Comparison of ENCODE assay signal across 1 cellular context in the genomic region with DNA sequence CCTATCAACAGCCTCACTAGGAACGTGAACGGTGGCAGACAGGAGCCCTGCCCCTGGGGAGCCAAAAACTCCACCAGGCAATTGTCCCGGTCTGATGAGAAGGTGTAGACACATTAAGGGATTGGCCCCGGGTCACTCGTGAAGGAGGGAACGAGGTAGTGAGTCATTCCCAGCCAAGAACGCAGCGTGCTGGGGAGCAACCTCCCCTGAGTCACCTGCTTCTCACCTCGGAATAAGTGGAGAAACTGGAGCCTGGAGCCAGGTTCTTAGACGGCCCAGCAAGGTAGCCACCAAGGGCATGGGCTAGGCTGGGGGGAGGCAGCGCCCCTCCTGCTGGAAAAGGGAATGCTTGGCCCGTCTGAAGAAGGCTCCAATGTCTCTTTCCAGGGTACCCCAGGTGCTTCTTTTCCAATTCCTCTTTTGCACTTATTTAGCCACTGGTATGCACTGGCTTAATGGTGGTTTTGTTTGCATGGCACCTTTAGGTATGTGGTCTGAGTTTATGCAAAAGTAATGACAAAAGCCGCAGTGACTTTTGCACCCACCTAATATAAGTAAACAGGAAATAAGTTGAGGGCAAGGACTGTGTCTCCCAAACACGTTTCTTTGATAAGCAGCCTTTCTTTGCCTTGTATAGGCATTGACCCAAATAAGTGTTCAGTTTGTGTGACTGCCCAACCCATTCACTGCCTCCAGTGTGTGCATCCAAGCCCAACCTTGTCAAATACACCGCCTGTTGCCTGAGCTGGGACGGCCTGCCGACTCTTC.
TF ChIP-seq lines count a peak whose summit lies in the region.

No MANE protein-coding gene starts in this region.

TF ChIP-seq in HepG2, 621 proteins besides CTCF, POLR2A, EP300 and RAD21 (continued from another document and continues in another):
- TF ChIP-seq, protein P1, sequence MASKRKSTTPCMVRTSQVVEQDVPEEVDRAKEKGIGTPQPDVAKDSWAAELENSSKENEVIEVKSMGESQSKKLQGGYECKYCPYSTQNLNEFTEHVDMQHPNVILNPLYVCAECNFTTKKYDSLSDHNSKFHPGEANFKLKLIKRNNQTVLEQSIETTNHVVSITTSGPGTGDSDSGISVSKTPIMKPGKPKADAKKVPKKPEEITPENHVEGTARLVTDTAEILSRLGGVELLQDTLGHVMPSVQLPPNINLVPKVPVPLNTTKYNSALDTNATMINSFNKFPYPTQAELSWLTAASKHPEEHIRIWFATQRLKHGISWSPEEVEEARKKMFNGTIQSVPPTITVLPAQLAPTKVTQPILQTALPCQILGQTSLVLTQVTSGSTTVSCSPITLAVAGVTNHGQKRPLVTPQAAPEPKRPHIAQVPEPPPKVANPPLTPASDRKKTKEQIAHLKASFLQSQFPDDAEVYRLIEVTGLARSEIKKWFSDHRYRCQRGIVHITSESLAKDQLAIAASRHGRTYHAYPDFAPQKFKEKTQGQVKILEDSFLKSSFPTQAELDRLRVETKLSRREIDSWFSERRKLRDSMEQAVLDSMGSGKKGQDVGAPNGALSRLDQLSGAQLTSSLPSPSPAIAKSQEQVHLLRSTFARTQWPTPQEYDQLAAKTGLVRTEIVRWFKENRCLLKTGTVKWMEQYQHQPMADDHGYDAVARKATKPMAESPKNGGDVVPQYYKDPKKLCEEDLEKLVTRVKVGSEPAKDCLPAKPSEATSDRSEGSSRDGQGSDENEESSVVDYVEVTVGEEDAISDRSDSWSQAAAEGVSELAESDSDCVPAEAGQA (IDR thresholded peaks at IDR 0.05; ENCODE audit: low read depth) = no peak
- TF ChIP-seq, protein P1 (CRISPR knock-in tag; IDR thresholded peaks at IDR 0.05; ENCODE audit: borderline replicate concordance) = no peak
- TF ChIP-seq, protein P2, sequence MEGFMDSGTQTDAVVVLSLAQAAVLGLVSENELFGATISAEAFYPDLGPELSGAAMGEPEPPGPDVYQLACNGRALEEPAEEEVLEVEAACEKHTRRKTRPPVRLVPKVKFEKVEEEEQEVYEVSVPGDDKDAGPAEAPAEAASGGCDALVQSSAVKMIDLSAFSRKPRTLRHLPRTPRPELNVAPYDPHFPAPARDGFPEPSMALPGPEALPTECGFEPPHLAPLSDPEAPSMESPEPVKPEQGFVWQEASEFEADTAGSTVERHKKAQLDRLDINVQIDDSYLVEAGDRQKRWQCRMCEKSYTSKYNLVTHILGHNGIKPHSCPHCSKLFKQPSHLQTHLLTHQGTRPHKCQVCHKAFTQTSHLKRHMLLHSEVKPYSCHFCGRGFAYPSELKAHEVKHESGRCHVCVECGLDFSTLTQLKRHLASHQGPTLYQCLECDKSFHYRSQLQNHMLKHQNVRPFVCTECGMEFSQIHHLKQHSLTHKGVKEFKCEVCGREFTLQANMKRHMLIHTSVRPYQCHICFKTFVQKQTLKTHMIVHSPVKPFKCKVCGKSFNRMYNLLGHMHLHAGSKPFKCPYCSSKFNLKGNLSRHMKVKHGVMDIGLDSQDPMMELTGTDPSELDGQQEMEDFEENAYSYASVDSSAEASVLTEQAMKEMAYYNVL (CRISPR knock-in tag; IDR thresholded peaks at IDR 0.05; ENCODE audit: borderline replicate concordance) = no peak
- TF ChIP-seq DPF2 (CRISPR knock-in tag; IDR thresholded peaks at IDR 0.05; ENCODE audit: borderline replicate concordance, low read depth) (peak; percentile 85; the same call in 1 of the 2 replicates), TBX2 (CRISPR knock-in tag; IDR thresholded peaks at IDR 0.05; ENCODE audit: borderline replicate concordance) (peak; percentile 99), TBX3 (IDR thresholded peaks at IDR 0.05; ENCODE audit: borderline replicate concordance) (peak; percentile 98), ZNF713 (CRISPR knock-in tag; IDR thresholded peaks at IDR 0.05) (no peak), ZBTB38 (CRISPR knock-in tag; IDR thresholded peaks at IDR 0.05) (peak; percentile 31; the same call in 1 of the 2 replicates), MBD4 (IDR thresholded peaks at IDR 0.05; ENCODE audit: borderline replicate concordance, low read length) (0 out of 2 replicates have a peak, but pooled peaks have one; percentile 18), YEATS4 (CRISPR knock-in tag; IDR thresholded peaks at IDR 0.05; ENCODE audit: borderline replicate concordance) (peak; percentile 81), HDAC2 (CRISPR knock-in tag; IDR thresholded peaks at IDR 0.05) (peak; percentile 89), TARDBP (CRISPR knock-in tag; IDR thresholded peaks at IDR 0.05) (peak; percentile 74), SOX6 (IDR thresholded peaks at IDR 0.05) (no peak), SOX6 (CRISPR knock-in tag; IDR thresholded peaks at IDR 0.05) (peak; percentile 96), ZNF577 (CRISPR knock-in tag; IDR thresholded peaks at IDR 0.05; ENCODE audit: borderline replicate concordance, low read depth) (no peak), NRL (CRISPR knock-in tag; IDR thresholded peaks at IDR 0.05; ENCODE audit: borderline replicate concordance) (peak; percentile 46; the same call in 1 of the 2 replicates), ZNF260 (CRISPR knock-in tag; IDR thresholded peaks at IDR 0.05; ENCODE audit: borderline replicate concordance, low read depth) (no peak), SYNCRIP (IDR thresholded peaks at IDR 0.05; ENCODE audit: insufficient read depth, low read depth, low read length) (no peak), RFXANK (CRISPR knock-in tag; IDR thresholded peaks at IDR 0.05) (peak; percentile 49; the same call in 1 of the 2 replicates), CENPX (CRISPR knock-in tag; IDR thresholded peaks at IDR 0.05) (no peak), ZNF749 (CRISPR knock-in tag; IDR thresholded peaks at IDR 0.05; ENCODE audit: borderline replicate concordance) (no peak), ZNF772 (CRISPR knock-in tag; IDR thresholded peaks at IDR 0.05) (peak; percentile 62), NR2F6 (IDR thresholded peaks at IDR 0.05) (peak; percentile 73), NR2F6 (CRISPR knock-in tag; IDR thresholded peaks at IDR 0.05) (peak; percentile 84), SRF (IDR thresholded peaks at IDR 0.05; ENCODE audit: low read depth, low read length) (peak; percentile 96), HDAC1 (CRISPR knock-in tag; IDR thresholded peaks at IDR 0.05) (peak; percentile 80), MEIS2 (CRISPR knock-in tag; IDR thresholded peaks at IDR 0.05) (peak; percentile 69; the same call in 1 of the 2 replicates), KDM1A (CRISPR knock-in tag; IDR thresholded peaks at IDR 0.05) (0 out of 2 replicates have a peak, but pooled peaks have one; percentile 24), ZNF556 (CRISPR knock-in tag; IDR thresholded peaks at IDR 0.05; ENCODE audit: borderline replicate concordance) (no peak; the same call in 1 of the 2 replicates), THAP11 (CRISPR knock-in tag; IDR thresholded peaks at IDR 0.05) (peak; percentile 49; the same call in 1 of the 2 replicates), SRSF9 (IDR thresholded peaks at IDR 0.05; ENCODE audit: borderline replicate concordance, insufficient read depth, low read depth, low read length, poor library complexity, severe bottlenecking) (no peak), GLI4 (CRISPR knock-in tag; IDR thresholded peaks at IDR 0.05; ENCODE audit: borderline replicate concordance) (no peak; the same call in none of the 2 replicates), ZNF724P (CRISPR knock-in tag; IDR thresholded peaks at IDR 0.05; ENCODE audit: borderline replicate concordance) (no peak), ZNF235 (CRISPR knock-in tag; IDR thresholded peaks at IDR 0.05; ENCODE audit: borderline replicate concordance) (no peak)
- TF ChIP-seq, protein P3, sequence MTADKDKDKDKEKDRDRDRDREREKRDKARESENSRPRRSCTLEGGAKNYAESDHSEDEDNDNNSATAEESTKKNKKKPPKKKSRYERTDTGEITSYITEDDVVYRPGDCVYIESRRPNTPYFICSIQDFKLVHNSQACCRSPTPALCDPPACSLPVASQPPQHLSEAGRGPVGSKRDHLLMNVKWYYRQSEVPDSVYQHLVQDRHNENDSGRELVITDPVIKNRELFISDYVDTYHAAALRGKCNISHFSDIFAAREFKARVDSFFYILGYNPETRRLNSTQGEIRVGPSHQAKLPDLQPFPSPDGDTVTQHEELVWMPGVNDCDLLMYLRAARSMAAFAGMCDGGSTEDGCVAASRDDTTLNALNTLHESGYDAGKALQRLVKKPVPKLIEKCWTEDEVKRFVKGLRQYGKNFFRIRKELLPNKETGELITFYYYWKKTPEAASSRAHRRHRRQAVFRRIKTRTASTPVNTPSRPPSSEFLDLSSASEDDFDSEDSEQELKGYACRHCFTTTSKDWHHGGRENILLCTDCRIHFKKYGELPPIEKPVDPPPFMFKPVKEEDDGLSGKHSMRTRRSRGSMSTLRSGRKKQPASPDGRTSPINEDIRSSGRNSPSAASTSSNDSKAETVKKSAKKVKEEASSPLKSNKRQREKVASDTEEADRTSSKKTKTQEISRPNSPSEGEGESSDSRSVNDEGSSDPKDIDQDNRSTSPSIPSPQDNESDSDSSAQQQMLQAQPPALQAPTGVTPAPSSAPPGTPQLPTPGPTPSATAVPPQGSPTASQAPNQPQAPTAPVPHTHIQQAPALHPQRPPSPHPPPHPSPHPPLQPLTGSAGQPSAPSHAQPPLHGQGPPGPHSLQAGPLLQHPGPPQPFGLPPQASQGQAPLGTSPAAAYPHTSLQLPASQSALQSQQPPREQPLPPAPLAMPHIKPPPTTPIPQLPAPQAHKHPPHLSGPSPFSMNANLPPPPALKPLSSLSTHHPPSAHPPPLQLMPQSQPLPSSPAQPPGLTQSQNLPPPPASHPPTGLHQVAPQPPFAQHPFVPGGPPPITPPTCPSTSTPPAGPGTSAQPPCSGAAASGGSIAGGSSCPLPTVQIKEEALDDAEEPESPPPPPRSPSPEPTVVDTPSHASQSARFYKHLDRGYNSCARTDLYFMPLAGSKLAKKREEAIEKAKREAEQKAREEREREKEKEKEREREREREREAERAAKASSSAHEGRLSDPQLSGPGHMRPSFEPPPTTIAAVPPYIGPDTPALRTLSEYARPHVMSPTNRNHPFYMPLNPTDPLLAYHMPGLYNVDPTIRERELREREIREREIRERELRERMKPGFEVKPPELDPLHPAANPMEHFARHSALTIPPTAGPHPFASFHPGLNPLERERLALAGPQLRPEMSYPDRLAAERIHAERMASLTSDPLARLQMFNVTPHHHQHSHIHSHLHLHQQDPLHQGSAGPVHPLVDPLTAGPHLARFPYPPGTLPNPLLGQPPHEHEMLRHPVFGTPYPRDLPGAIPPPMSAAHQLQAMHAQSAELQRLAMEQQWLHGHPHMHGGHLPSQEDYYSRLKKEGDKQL (CRISPR knock-in tag; IDR thresholded peaks at IDR 0.05; ENCODE audit: low read depth) = peak; percentile 44; the same call in 1 of the 2 replicates
- TF ChIP-seq, protein P4, sequence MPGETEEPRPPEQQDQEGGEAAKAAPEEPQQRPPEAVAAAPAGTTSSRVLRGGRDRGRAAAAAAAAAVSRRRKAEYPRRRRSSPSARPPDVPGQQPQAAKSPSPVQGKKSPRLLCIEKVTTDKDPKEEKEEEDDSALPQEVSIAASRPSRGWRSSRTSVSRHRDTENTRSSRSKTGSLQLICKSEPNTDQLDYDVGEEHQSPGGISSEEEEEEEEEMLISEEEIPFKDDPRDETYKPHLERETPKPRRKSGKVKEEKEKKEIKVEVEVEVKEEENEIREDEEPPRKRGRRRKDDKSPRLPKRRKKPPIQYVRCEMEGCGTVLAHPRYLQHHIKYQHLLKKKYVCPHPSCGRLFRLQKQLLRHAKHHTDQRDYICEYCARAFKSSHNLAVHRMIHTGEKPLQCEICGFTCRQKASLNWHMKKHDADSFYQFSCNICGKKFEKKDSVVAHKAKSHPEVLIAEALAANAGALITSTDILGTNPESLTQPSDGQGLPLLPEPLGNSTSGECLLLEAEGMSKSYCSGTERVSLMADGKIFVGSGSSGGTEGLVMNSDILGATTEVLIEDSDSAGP (CRISPR knock-in tag; IDR thresholded peaks at IDR 0.05; ENCODE audit: borderline replicate concordance) = peak; percentile 76
- TF ChIP-seq, protein P5, sequence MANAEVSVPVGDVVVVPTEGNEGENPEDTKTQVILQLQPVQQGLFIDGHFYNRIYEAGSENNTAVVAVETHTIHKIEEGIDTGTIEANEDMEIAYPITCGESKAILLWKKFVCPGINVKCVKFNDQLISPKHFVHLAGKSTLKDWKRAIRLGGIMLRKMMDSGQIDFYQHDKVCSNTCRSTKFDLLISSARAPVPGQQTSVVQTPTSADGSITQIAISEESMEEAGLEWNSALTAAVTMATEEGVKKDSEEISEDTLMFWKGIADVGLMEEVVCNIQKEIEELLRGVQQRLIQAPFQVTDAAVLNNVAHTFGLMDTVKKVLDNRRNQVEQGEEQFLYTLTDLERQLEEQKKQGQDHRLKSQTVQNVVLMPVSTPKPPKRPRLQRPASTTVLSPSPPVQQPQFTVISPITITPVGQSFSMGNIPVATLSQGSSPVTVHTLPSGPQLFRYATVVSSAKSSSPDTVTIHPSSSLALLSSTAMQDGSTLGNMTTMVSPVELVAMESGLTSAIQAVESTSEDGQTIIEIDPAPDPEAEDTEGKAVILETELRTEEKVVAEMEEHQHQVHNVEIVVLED (CRISPR knock-in tag; IDR thresholded peaks at IDR 0.05; ENCODE audit: borderline replicate concordance) = peak; percentile 67
- TF ChIP-seq, protein P6, sequence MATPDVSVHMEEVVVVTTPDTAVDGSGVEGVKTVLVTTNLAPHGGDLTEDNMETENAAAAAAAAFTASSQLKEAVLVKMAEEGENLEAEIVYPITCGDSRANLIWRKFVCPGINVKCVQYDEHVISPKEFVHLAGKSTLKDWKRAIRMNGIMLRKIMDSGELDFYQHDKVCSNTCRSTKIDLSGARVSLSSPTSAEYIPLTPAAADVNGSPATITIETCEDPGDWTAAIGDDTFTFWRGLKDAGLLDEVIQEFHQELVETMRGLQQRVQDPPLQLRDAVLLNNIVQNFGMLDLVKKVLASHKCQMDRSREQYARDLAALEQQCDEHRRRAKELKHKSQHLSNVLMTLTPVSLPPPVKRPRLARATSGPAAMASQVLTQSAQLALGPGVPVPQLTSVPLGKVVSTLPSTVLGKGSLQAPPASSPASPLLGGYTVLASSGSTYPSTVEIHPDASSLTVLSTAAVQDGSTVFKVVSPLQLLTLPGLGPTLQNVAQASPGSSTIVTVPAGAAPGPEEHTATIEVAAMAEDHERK (CRISPR knock-in tag; IDR thresholded peaks at IDR 0.05; ENCODE audit: low read depth) = no peak
- TF ChIP-seq, protein P7, sequence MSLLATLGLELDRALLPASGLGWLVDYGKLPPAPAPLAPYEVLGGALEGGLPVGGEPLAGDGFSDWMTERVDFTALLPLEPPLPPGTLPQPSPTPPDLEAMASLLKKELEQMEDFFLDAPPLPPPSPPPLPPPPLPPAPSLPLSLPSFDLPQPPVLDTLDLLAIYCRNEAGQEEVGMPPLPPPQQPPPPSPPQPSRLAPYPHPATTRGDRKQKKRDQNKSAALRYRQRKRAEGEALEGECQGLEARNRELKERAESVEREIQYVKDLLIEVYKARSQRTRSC (CRISPR knock-in tag; IDR thresholded peaks at IDR 0.05; ENCODE audit: low read depth) = peak; percentile 55; the same call in 1 of the 2 replicates
